Comparison of ENCODE assay signal across 1 cellular context in the genomic region with DNA sequence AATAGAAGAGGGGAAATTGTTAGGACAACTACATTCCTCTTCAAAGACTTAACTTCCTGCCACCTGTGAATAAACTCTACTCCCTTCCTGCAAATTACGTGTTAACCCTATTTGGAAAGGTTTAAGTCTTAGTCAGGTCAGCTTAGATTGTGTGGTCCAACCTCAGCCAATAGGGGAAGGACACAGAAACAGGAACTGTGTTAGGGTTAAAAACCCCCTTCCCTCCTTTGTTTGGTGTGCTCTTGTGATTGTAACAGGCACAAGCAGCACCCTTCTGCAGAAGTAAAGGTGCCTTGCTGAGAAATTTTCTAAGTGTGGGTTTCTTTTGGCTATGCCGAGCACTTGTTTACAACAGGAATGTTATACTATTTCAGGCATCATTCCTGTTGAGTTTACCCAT.
TF ChIP-seq lines count a peak whose summit lies in the region.

No MANE protein-coding gene starts in this region.

TF ChIP-seq in HEK293, 187 proteins besides CTCF, POLR2A, EP300 and RAD21 (continued from another document):
- TF ChIP-seq, protein P1, sequence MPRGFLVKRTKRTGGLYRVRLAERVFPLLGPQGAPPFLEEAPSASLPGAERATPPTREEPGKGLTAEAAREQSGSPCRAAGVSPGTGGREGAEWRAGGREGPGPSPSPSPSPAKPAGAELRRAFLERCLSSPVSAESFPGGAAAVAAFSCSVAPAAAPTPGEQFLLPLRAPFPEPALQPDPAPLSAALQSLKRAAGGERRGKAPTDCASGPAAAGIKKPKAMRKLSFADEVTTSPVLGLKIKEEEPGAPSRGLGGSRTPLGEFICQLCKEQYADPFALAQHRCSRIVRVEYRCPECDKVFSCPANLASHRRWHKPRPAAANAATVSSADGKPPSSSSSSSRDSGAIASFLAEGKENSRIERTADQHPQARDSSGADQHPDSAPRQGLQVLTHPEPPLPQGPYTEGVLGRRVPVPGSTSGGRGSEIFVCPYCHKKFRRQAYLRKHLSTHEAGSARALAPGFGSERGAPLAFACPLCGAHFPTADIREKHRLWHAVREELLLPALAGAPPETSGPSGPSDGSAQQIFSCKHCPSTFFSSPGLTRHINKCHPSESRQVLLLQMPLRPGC (tag by site-specific recombination; IDR thresholded peaks at IDR 0.05): no peak
- TF ChIP-seq ZNF133 (tag by site-specific recombination; IDR thresholded peaks at IDR 0.05) (no peak), ZNF423 (tag by site-specific recombination; IDR thresholded peaks at IDR 0.05) (no peak), SETDB1 (IDR thresholded peaks at IDR 0.05; ENCODE audit: insufficient read length, low read length) (peak; percentile 92), SP2 (tag by site-specific recombination; IDR thresholded peaks at IDR 0.05) (no peak)
TF ChIP-seq in HEK293: peak in this region for 1.
